ENCODE assay signal across 36 cellular contexts in genomic region chr4:41580007-41580406, GRCh38. TPM values are rescaled to one million over a fixed set of nuclear protein-coding genes. Genes with fewer than 3 reads are reported as not detected.
"Had no signal": no experiment of that assay in that cellular context is flagged by ENCODE, and none has a peak within 500 bp of the region (broad histone marks: within the 10 kb centered on the region; RNA-seq: fewer than 3 reads in every experiment).

No MANE protein-coding gene starts in this region.

- H3K4me1 Mint-ChIP-seq: activated CD4-positive, alpha-beta T cell treated with anti-CD3 and anti-CD28 coated beads for 36 hours; activated CD4-positive, alpha-beta T cell treated with anti-CD3 and anti-CD28 coated beads, Interleukin-2, amount 10 ng/mL, durations not matched to agents 7 days and 5 days; central memory CD8-positive, alpha-beta T cell; WTC11 had no signal

- H3K27ac Mint-ChIP-seq: activated CD4-positive, alpha-beta T cell treated with anti-CD3 and anti-CD28 coated beads for 36 hours; activated CD4-positive, alpha-beta T cell treated with anti-CD3 and anti-CD28 coated beads, Interleukin-2, amount 10 ng/mL, durations not matched to agents 7 days and 5 days; activated CD8-positive, alpha-beta T cell treated with anti-CD3 and anti-CD28 coated beads, Interleukin-2, amount 10 ng/mL, durations not matched to agents 7 days and 5 days; activated naive CD4-positive, alpha-beta T cell treated with anti-CD3 and anti-CD28 coated beads for 36 hours; activated naive CD4-positive, alpha-beta T cell treated with anti-CD3 and anti-CD28 coated beads, Interleukin-2, amount 50 U/mL, for 72 hours; activated T-cell treated with anti-CD3 and anti-CD28 coated beads, Interleukin-2, amount 50 U/mL, for 24 hours; activated T-helper 1 cell treated with anti-CD3 and anti-CD28 coated beads, Interleukin-12 subunit alpha, Interleukin-12 subunit beta, Interleukin-2, Interleukin-4 antibody, amounts not matched to agents 30 ng/mL and 10 ng/mL and 1 ng/mL, durations not matched to agents 14 hours and 24 hours and 36 hours; WTC11 had no signal

- H3K4me3 ChIP-seq: cardiac muscle cell, PC-9 had no signal

- H3K27ac ChIP-seq: cardiac muscle cell, PC-9, RWPE1 had no signal

- H3K36me3 ChIP-seq: cardiac muscle cell had no signal

- H3K4me3 Mint-ChIP-seq: activated CD4-positive, alpha-beta T cell treated with anti-CD3 and anti-CD28 coated beads for 36 hours; activated CD4-positive, alpha-beta T cell treated with anti-CD3 and anti-CD28 coated beads, Interleukin-2, amount 10 ng/mL, durations not matched to agents 7 days and 5 days; activated CD8-positive, alpha-beta T cell treated with anti-CD3 and anti-CD28 coated beads, Interleukin-2, amount 10 ng/mL, durations not matched to agents 7 days and 5 days; activated naive CD4-positive, alpha-beta T cell treated with anti-CD3 and anti-CD28 coated beads for 36 hours; activated T-cell treated with anti-CD3 and anti-CD28 coated beads, Interleukin-2, amount 50 U/mL, for 24 hours; activated T-helper 1 cell treated with anti-CD3 and anti-CD28 coated beads, Interleukin-12 subunit alpha, Interleukin-12 subunit beta, Interleukin-2, Interleukin-4 antibody, amounts not matched to agents 30 ng/mL and 10 ng/mL and 1 ng/mL, durations not matched to agents 14 hours and 24 hours and 36 hours; central memory CD8-positive, alpha-beta T cell; WTC11 had no signal

- FAIRE-seq: RCC 7860, TTC549 had no signal

- ATAC-seq: activated CD4-positive, alpha-beta T cell treated with anti-CD3 and anti-CD28 coated beads for 36 hours; activated CD4-positive, CD25-positive, alpha-beta regulatory T cell treated with anti-CD3 and anti-CD28 coated beads, Interleukin-2, amount 50 U/mL, for 24 hours; activated CD8-positive, alpha-beta T cell treated with anti-CD3 and anti-CD28 coated beads, Interleukin-2, amount 10 ng/mL, durations not matched to agents 7 days and 5 days; activated naive CD4-positive, alpha-beta T cell treated with anti-CD3 and anti-CD28 coated beads, Interleukin-2, amount 50 U/mL, for 72 hours; WTC11 had no signal

- H3K27me3 ChIP-seq: cardiac muscle cell had no signal

- H3K36me3 Mint-ChIP-seq: activated naive CD4-positive, alpha-beta T cell treated with anti-CD3 and anti-CD28 coated beads, Interleukin-2, amount 50 U/mL, for 72 hours had no signal

- H3K27me3 Mint-ChIP-seq: activated CD4-positive, alpha-beta T cell treated with anti-CD3 and anti-CD28 coated beads for 36 hours; activated CD4-positive, alpha-beta T cell treated with anti-CD3 and anti-CD28 coated beads, Interleukin-2, amount 10 ng/mL, durations not matched to agents 7 days and 5 days; activated T-cell treated with anti-CD3 and anti-CD28 coated beads, Interleukin-2, amount 50 U/mL, for 24 hours; central memory CD8-positive, alpha-beta T cell had no signal

- DNase-seq: activated CD4-positive, alpha-beta T cell treated with anti-CD3 and anti-CD28 coated beads for 36 hours; activated CD4-positive, alpha-beta T cell treated with anti-CD3 and anti-CD28 coated beads, Interleukin-2, amount 10 ng/mL, durations not matched to agents 7 days and 5 days; activated CD4-positive, alpha-beta T cell treated with anti-CD3 and anti-CD28 coated beads, Interleukin-2, amount 50 U/mL, for 48 hours; activated CD8-positive, alpha-beta T cell treated with anti-CD3 and anti-CD28 coated beads, Interleukin-2, amount 10 ng/mL, durations not matched to agents 7 days and 5 days; activated gamma-delta T cell treated with Interleukin-2 at 50 U/mL for 16 hours; activated naive CD4-positive, alpha-beta T cell treated with anti-CD3 and anti-CD28 coated beads for 36 hours; activated T-cell treated with anti-CD3 and anti-CD28 coated beads, Interleukin-2, amount 50 U/mL, for 24 hours; aorta; Kasumi-1; KG1; MM.1S; MV-4-11; NCI-H1092; NCI-H1436 treated with DMSO at 0.1 percent for 48 hours; NCI-H1694 treated with DMSO at 0.1 percent for 48 hours; NCI-H2029 treated with DMSO at 0.1 percent for 48 hours; NCI-H2107; NCI-H2171; NCI-H510A; NCI-H526; NCI-H748 treated with DMSO at 0.1 percent for 48 hours; NK-92 treated with Interleukin-12 subunit alpha and Interleukin-12 subunit beta, amount 100 ng/mL, for 24 hours; PC-9; Right ventricle myocardium superior; SW 1271; T-helper 1 cell had no signal

RNA-seq across cellular contexts. Expression of gene LIMCH1, which starts 42.0 kb away (rescaled TPM):
- total RNA-seq: activated CD4-positive, alpha-beta T cell treated with anti-CD3 and anti-CD28 coated beads for 36 hours; activated CD4-positive, alpha-beta T cell treated with anti-CD3 and anti-CD28 coated beads, Interleukin-2, amount 10 ng/mL, durations not matched to agents 7 days and 5 days; activated CD8-positive, alpha-beta T cell treated with anti-CD3 and anti-CD28 coated beads, Interleukin-2, amount 10 ng/mL, durations not matched to agents 7 days and 5 days; activated naive CD4-positive, alpha-beta T cell treated with anti-CD3 and anti-CD28 coated beads for 36 hours; activated naive CD4-positive, alpha-beta T cell treated with anti-CD3 and anti-CD28 coated beads, Interleukin-2, amount 50 U/mL, for 72 hours; activated T-helper 1 cell treated with anti-CD3 and anti-CD28 coated beads, Interleukin-12 subunit alpha, Interleukin-12 subunit beta, Interleukin-2, Interleukin-4 antibody, amounts not matched to agents 30 ng/mL and 10 ng/mL and 1 ng/mL, durations not matched to agents 14 hours and 24 hours and 36 hours; T-helper 2 cell treated with Interferon-gamma antibody and Interleukin-4, amounts not matched to agents 100 ng/mL and 5 ng/mL, for 36 hours had no signal
